In the genomic region with DNA sequence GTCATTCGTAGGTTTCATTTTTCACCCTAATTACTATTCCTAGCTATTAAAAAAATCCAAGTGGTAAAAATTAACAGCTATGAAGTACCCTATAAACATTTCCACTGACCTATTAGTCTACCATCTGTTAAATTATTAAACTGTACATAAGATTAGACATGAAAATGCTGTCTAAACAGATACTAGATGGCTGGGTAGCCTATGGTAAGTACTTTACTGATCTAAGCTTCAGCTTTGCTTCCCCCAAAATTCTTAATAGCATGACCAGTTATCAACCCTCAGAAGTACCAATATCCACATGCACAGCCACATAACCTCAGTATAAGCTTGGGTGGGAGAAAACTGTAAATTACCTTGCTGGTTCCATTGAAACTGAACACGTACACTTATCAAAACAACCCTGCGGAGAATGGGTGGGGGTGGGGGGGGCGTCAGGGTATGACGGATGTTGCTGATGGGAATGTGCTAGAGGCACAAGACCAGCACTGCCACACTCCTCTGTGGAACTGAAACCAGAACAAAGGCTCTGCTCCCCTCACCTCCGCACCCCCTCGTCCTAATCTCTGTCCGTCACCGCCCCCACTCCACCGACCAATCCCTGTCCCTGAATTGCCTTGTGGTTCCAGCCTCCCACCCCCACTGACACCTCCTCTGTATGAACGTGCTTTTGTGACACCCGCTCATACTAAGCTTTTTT, we compare ENCODE assay signal across 8 cellular contexts. TPM values are rescaled to one million over a fixed set of nuclear protein-coding genes. Genes with fewer than 3 reads are reported as not detected.
DNase-seq lines count a peak whose midpoint lies in the region; ATAC-seq and TF ChIP-seq lines count a peak whose summit lies in the region.

No MANE protein-coding gene starts in this region.

- H3K4me1 Mint-ChIP-seq in T-helper 1 cell treated with Interleukin-12 subunit alpha and Interleukin-12 subunit beta and Interleukin-4 antibody, amounts not matched to agents 30 μg/mL and 1 μg/mL, for 36 hours (ENCODE audit: low read depth), result peaks cover 47% of the 10 kb centered on the region
- H3K4me1 Mint-ChIP-seq in activated naive CD8-positive, alpha-beta T cell treated with anti-CD3 and anti-CD28 coated beads, Interleukin-2, amount 50 U/mL, for 24 hours, result peaks cover 50% of the 10 kb centered on the region

- H3K36me3 Mint-ChIP-seq in T-helper 1 cell treated with Interleukin-12 subunit alpha and Interleukin-12 subunit beta and Interleukin-4 antibody, amounts not matched to agents 30 μg/mL and 1 μg/mL, for 36 hours (ENCODE audit: low read depth), result peaks cover 9% of the 10 kb centered on the region
- H3K36me3 Mint-ChIP-seq in activated naive CD8-positive, alpha-beta T cell treated with anti-CD3 and anti-CD28 coated beads, Interleukin-2, amount 50 U/mL, for 24 hours (ENCODE audit: low read depth), result peaks cover 2% of the 10 kb centered on the region

- TF ChIP-seq POLR2A in GM18526 (IDR thresholded peaks at IDR 0.05; ENCODE audit: extremely low read depth, insufficient read length) (peak; percentile 61), gastroesophageal sphincter (IDR thresholded peaks at IDR 0.05) (no peak)

- TF ChIP-seq EP300 in gastroesophageal sphincter (IDR thresholded peaks at IDR 0.05), result no peak

- H3K27ac Mint-ChIP-seq in T-helper 1 cell treated with Interleukin-12 subunit alpha and Interleukin-12 subunit beta and Interleukin-4 antibody, amounts not matched to agents 30 μg/mL and 1 μg/mL, for 36 hours, result peak overlapping the region; percentile 82
- peak overlapping the region; percentile 55 for H3K27ac Mint-ChIP-seq in activated naive CD8-positive, alpha-beta T cell treated with anti-CD3 and anti-CD28 coated beads, Interleukin-2, amount 50 U/mL, for 24 hours

- ATAC-seq in HG02943 (IDR thresholded peaks at IDR 0.05; ENCODE audit: low read depth, unreplicated experiment), result peak; percentile 41
- ATAC-seq in activated naive CD8-positive, alpha-beta T cell treated with anti-CD3 and anti-CD28 coated beads, Interleukin-2, amount 50 U/mL, for 24 hours, result peak; percentile 78
- peak; percentile 28 for ATAC-seq in sciatic nerve
- no peak for ATAC-seq in gastroesophageal sphincter
- no peak for ATAC-seq in GM18858 (IDR thresholded peaks at IDR 0.05; ENCODE audit: unreplicated experiment)

- peak; percentile 60 for DNase-seq in activated naive CD8-positive, alpha-beta T cell treated with anti-CD3 and anti-CD28 coated beads, Interleukin-2, amount 50 U/mL, for 24 hours
- DNase-seq in sciatic nerve (ENCODE audit: low spot score) (no peak), NCI-H345 (lab: John Stamatoyannopoulos, UW) (no peak)

- H3K9me3 Mint-ChIP-seq in T-helper 1 cell treated with Interleukin-12 subunit alpha and Interleukin-12 subunit beta and Interleukin-4 antibody, amounts not matched to agents 30 μg/mL and 1 μg/mL, for 36 hours, result no peaks in the 10 kb centered on the region
- no peaks in the 10 kb centered on the region for H3K9me3 Mint-ChIP-seq in activated naive CD8-positive, alpha-beta T cell treated with anti-CD3 and anti-CD28 coated beads, Interleukin-2, amount 50 U/mL, for 24 hours

- TF ChIP-seq CTCF in gastroesophageal sphincter (IDR thresholded peaks at IDR 0.05), result no peak

- 71 to 81% methylated on average over 3 to 9 of the region's 12 CpGs for WGBS in gastroesophageal sphincter (ENCODE audit: low coverage in 1 of 2), 2 donors

- intact Hi-C loops in sciatic nerve (cut with DNase I), result no loop called here

- H3K27ac ChIP-seq in gastroesophageal sphincter, result no peak overlapping the region

- peaks cover 7 to 51% (median 16%) of the 10 kb centered on the region in 3 donors for H3K4me1 ChIP-seq in gastroesophageal sphincter

- no peak overlapping the region for H3K4me3 ChIP-seq in gastroesophageal sphincter

- H3K36me3 ChIP-seq in gastroesophageal sphincter, result no peaks in the 10 kb centered on the region

- H3K4me3 Mint-ChIP-seq in T-helper 1 cell treated with Interleukin-12 subunit alpha and Interleukin-12 subunit beta and Interleukin-4 antibody, amounts not matched to agents 30 μg/mL and 1 μg/mL, for 36 hours, result no peak overlapping the region
- peak overlapping the region; percentile 54 for H3K4me3 Mint-ChIP-seq in activated naive CD8-positive, alpha-beta T cell treated with anti-CD3 and anti-CD28 coated beads, Interleukin-2, amount 50 U/mL, for 24 hours

- no peaks in the 10 kb centered on the region for H3K27me3 ChIP-seq in gastroesophageal sphincter

- peaks cover 4% of the 10 kb centered on the region for H3K27me3 Mint-ChIP-seq in T-helper 1 cell treated with Interleukin-12 subunit alpha and Interleukin-12 subunit beta and Interleukin-4 antibody, amounts not matched to agents 30 μg/mL and 1 μg/mL, for 36 hours (ENCODE audit: low read depth)
- H3K27me3 Mint-ChIP-seq in activated naive CD8-positive, alpha-beta T cell treated with anti-CD3 and anti-CD28 coated beads, Interleukin-2, amount 50 U/mL, for 24 hours, result no peaks in the 10 kb centered on the region

- H3K9me3 ChIP-seq in gastroesophageal sphincter, result no peaks in the 10 kb centered on the region

RNA-seq across cellular contexts. Expression of gene B4GALT5, which starts 45.3 kb away (rescaled TPM):
- 36.0 TPM for total RNA-seq in sciatic nerve
- 10 to 100 TPM; 20.2 to 35.6 (median 28.8) TPM for total RNA-seq in gastroesophageal sphincter

Comparison
In these comparisons a context has a peak if more than half of its experiments do, and no peak if none do; other contexts are left out.
1. ATAC-seq: peak in HG02943 (single experiment), activated naive CD8-positive, alpha-beta T cell treated with anti-CD3 and anti-CD28 coated beads, Interleukin-2, amount 50 U/mL, for 24 hours (single experiment) and sciatic nerve (single experiment); none in gastroesophageal sphincter (single experiment) and GM18858 (single experiment).